14 cellular contexts compared by ENCODE assay signal in genomic region chr12:39722511-39722910, GRCh38.
DNase-seq lines count a peak whose midpoint lies in the region; ATAC-seq lines count a peak whose summit lies in the region.
"Had no signal": no experiment of that assay in that cellular context is flagged by ENCODE, and none has a peak within 500 bp of the region (broad histone marks: within the 10 kb centered on the region; RNA-seq: fewer than 3 reads in every experiment).

No MANE protein-coding gene starts in this region.

- H3K4me3 Mint-ChIP-seq in activated CD4-positive, alpha-beta T cell treated with anti-CD3 and anti-CD28 coated beads for 36 hours: no peak overlapping the region
- H3K4me3 Mint-ChIP-seq in T-helper 2 cell treated with Interferon-gamma antibody and Interleukin-4, amounts not matched to agents 5 μg/mL and 100 μg/mL, for 36 hours: peak overlapping the region; percentile 24
- H3K4me3 Mint-ChIP-seq in stimulated activated effector memory CD8-positive, alpha-beta T cell treated with anti-CD3 and anti-CD28 coated beads, Interleukin-12 subunit alpha, Interleukin-12 subunit beta, amount 100 ng/mL, for 72 hours: no peak overlapping the region
- H3K4me3 Mint-ChIP-seq: HFFc6, IgD-negative memory B cell had no signal

- no peak overlapping the region for H3K27ac Mint-ChIP-seq in activated CD4-positive, alpha-beta T cell treated with anti-CD3 and anti-CD28 coated beads for 36 hours
- H3K27ac Mint-ChIP-seq in T-helper 2 cell treated with Interferon-gamma antibody and Interleukin-4, amounts not matched to agents 5 μg/mL and 100 μg/mL, for 36 hours: no peak overlapping the region
- no peak overlapping the region for H3K27ac Mint-ChIP-seq in stimulated activated effector memory CD8-positive, alpha-beta T cell treated with anti-CD3 and anti-CD28 coated beads, Interleukin-12 subunit alpha, Interleukin-12 subunit beta, amount 100 ng/mL, for 72 hours
- H3K27ac Mint-ChIP-seq: HFFc6, IgD-negative memory B cell had no signal

- CTCF ChIA-PET in activated CD4-positive, alpha-beta T cell treated with anti-CD3 and anti-CD28 coated beads for 36 hours (lab: Charles Lee): interaction anchor here (0.6 to 0.9 kb wide), 2 partner anchors 172 to 270 kb away, joined by 3 read pairs; no protein-coding TSS in a partner anchor

- H3K36me3 Mint-ChIP-seq in activated CD4-positive, alpha-beta T cell treated with anti-CD3 and anti-CD28 coated beads for 36 hours (ENCODE audit: low read depth): no peaks in the 10 kb centered on the region
- H3K36me3 Mint-ChIP-seq in T-helper 2 cell treated with Interferon-gamma antibody and Interleukin-4, amounts not matched to agents 5 μg/mL and 100 μg/mL, for 36 hours (ENCODE audit: low read depth): no peaks in the 10 kb centered on the region
- H3K36me3 Mint-ChIP-seq in stimulated activated effector memory CD8-positive, alpha-beta T cell treated with anti-CD3 and anti-CD28 coated beads, Interleukin-12 subunit alpha, Interleukin-12 subunit beta, amount 100 ng/mL, for 72 hours: no peaks in the 10 kb centered on the region
- H3K36me3 Mint-ChIP-seq: IgD-negative memory B cell had no signal

- DNase-seq in activated CD4-positive, alpha-beta T cell treated with anti-CD3 and anti-CD28 coated beads for 36 hours: no peak
- no peak for DNase-seq in activated CD4-positive, alpha-beta T cell treated with anti-CD3 and anti-CD28 coated beads, Interleukin-2, amount 50 U/mL, for 4 hours
- DNase-seq in T-helper 2 cell treated with Interferon-gamma antibody and Interleukin-4, amounts not matched to agents 5 μg/mL and 100 μg/mL, for 36 hours (ENCODE audit: low spot score): no peak
- DNase-seq in stimulated activated effector memory CD8-positive, alpha-beta T cell treated with anti-CD3 and anti-CD28 coated beads, Interleukin-12 subunit alpha, Interleukin-12 subunit beta, amount 100 ng/mL, for 72 hours (ENCODE audit: low spot score in 2 of 2): no peak
- no peak for DNase-seq in foreskin melanocyte
- DNase-seq: AML-193, DMS53, GF-D8, HCEC 1CT, HFFc6, KG1 had no signal

- H3K27me3 Mint-ChIP-seq in activated CD4-positive, alpha-beta T cell treated with anti-CD3 and anti-CD28 coated beads for 36 hours: no peaks in the 10 kb centered on the region
- peaks cover 6% of the 10 kb centered on the region for H3K27me3 Mint-ChIP-seq in T-helper 2 cell treated with Interferon-gamma antibody and Interleukin-4, amounts not matched to agents 5 μg/mL and 100 μg/mL, for 36 hours (ENCODE audit: low read depth)
- H3K27me3 Mint-ChIP-seq: IgD-negative memory B cell had no signal

- POLR2A ChIA-PET in activated CD4-positive, alpha-beta T cell treated with anti-CD3 and anti-CD28 coated beads for 36 hours (lab: Charles Lee): no interaction called here

- no peaks in the 10 kb centered on the region for H3K4me1 Mint-ChIP-seq in activated CD4-positive, alpha-beta T cell treated with anti-CD3 and anti-CD28 coated beads for 36 hours
- peaks cover 15% of the 10 kb centered on the region for H3K4me1 Mint-ChIP-seq in T-helper 2 cell treated with Interferon-gamma antibody and Interleukin-4, amounts not matched to agents 5 μg/mL and 100 μg/mL, for 36 hours (ENCODE audit: low read depth)
- peaks cover 6% of the 10 kb centered on the region for H3K4me1 Mint-ChIP-seq in stimulated activated effector memory CD8-positive, alpha-beta T cell treated with anti-CD3 and anti-CD28 coated beads, Interleukin-12 subunit alpha, Interleukin-12 subunit beta, amount 100 ng/mL, for 72 hours
- H3K4me1 Mint-ChIP-seq: IgD-negative memory B cell had no signal

- intact Hi-C loops in activated CD4-positive, alpha-beta T cell treated with anti-CD3 and anti-CD28 coated beads for 36 hours (cut with DNase I, micrococcal nuclease): no loop called here

- no peaks in the 10 kb centered on the region for H3K9me3 Mint-ChIP-seq in activated CD4-positive, alpha-beta T cell treated with anti-CD3 and anti-CD28 coated beads for 36 hours (ENCODE audit: low read depth)
- peaks cover 4% of the 10 kb centered on the region for H3K9me3 Mint-ChIP-seq in T-helper 2 cell treated with Interferon-gamma antibody and Interleukin-4, amounts not matched to agents 5 μg/mL and 100 μg/mL, for 36 hours
- no peaks in the 10 kb centered on the region for H3K9me3 Mint-ChIP-seq in stimulated activated effector memory CD8-positive, alpha-beta T cell treated with anti-CD3 and anti-CD28 coated beads, Interleukin-12 subunit alpha, Interleukin-12 subunit beta, amount 100 ng/mL, for 72 hours

- ATAC-seq in activated CD4-positive, alpha-beta T cell treated with anti-CD3 and anti-CD28 coated beads for 36 hours: peak; percentile 33
- ATAC-seq in GM18870 (IDR thresholded peaks at IDR 0.05; ENCODE audit: unreplicated experiment): peak; percentile 81
- peak; percentile 81 for ATAC-seq in stimulated activated effector memory CD8-positive, alpha-beta T cell treated with anti-CD3 and anti-CD28 coated beads, Interleukin-12 subunit alpha, Interleukin-12 subunit beta, amount 100 ng/mL, for 72 hours
- ATAC-seq in HG02885 (IDR thresholded peaks at IDR 0.05; ENCODE audit: poor library complexity, unreplicated experiment): no peak
